Comparison of ENCODE assay signal across 20 cellular contexts in genomic region chr13:90824027-90824426, GRCh38.
"Had no signal": no experiment of that assay in that cellular context is flagged by ENCODE, and none has a peak within 500 bp of the region (broad histone marks: within the 10 kb centered on the region; RNA-seq: fewer than 3 reads in every experiment).

No MANE protein-coding gene starts in this region.

- DNase-seq: dorsolateral prefrontal cortex; effector CD4-positive, alpha-beta T cell; gastrocnemius medialis; head of caudate nucleus; left lung; mesenchymal stem cell; naive thymus-derived CD8-positive, alpha-beta T cell; nephron progenitor cell; nucleus accumbens; right cardiac atrium; sigmoid colon; stimulated activated CD4-positive, alpha-beta T cell treated with anti-CD3 and anti-CD28 coated beads, Interleukin-2, amount 100 ng/mL, for 24 hours; stimulated activated CD4-positive, alpha-beta T cell treated with anti-CD3 and anti-CD28 coated beads, Interleukin-4, amount 100 ng/mL, for 24 hours; stimulated activated naive CD4-positive, alpha-beta T cell treated with Interleukin-2 at 50 U/mL for 16 hours; substantia nigra; testis; tibial artery had no signal

- H3K27ac ChIP-seq: dorsolateral prefrontal cortex, gastrocnemius medialis, left lung, prostate gland, sigmoid colon, testis, tibial artery had no signal

- H3K4me1 ChIP-seq: gastrocnemius medialis, left lung, prostate gland, sigmoid colon, testis, tibial artery had no signal

- FAIRE-seq: keratinocyte had no signal

- H3K27me3 ChIP-seq: dorsolateral prefrontal cortex, gastrocnemius medialis, left lung, sigmoid colon, testis, tibial artery had no signal

- ATAC-seq: gastrocnemius medialis; left lung; naive thymus-derived CD8-positive, alpha-beta T cell; right cardiac atrium; stimulated activated effector memory CD8-positive, alpha-beta T cell treated with anti-CD3 and anti-CD28 coated beads, Interleukin-12 subunit alpha, Interleukin-12 subunit beta, amount 100 ng/mL, for 72 hours had no signal
